In genomic region chr4:53012738-53013137, GRCh38 we compare ENCODE assay signal across 8 cellular contexts.
DNase-seq lines count a peak whose midpoint lies in the region; FAIRE-seq and TF ChIP-seq lines count a peak whose summit lies in the region.

No MANE protein-coding gene starts in this region.

- peaks cover 34% of the 10 kb centered on the region for H3K4me1 ChIP-seq in CD4-positive, alpha-beta memory T cell (ENCODE audit: insufficient read depth, low read length)
- peaks cover 3% of the 10 kb centered on the region for H3K4me1 ChIP-seq in fibroblast of lung (ENCODE audit: control insufficient read depth, extremely low read depth, insufficient read depth, low read length)

- CTCF ChIA-PET in CD4-positive, alpha-beta memory T cell (lab: Charles Lee; ENCODE audit: partially characterized antibody): interaction anchor here (1.1 to 1.8 kb wide), 2 partner anchors 29 to 1221 kb away, joined by 4 to 5 read pairs; no protein-coding TSS in a partner anchor

- TF ChIP-seq POLR2A in H54 (IDR thresholded peaks at IDR 0.05; ENCODE audit: low read depth, low read length): no peak

- peak in 3 of 5 donors; percentile 9 to 17 (median 10) for DNase-seq in CD4-positive, alpha-beta memory T cell
- DNase-seq in GM20000 (ENCODE audit: low spot score) (peak; percentile 25), fibroblast of lung (ENCODE audit: low read depth in 2 of 2) (peak in 1 of 2 donors; percentile 48), H54 (ENCODE audit: insufficient read length, low spot score) (no peak), kidney tubule cell (ENCODE audit: low spot score) (no peak), NCI-H446 (lab: John Stamatoyannopoulos, UW) (no peak), NCI-H2107 treated with DMSO at 0.1 percent for 48 hours (lab: John Stamatoyannopoulos, UW; ENCODE audit: unreplicated experiment) (no peak)

- H3K27ac Mint-ChIP-seq in CD4-positive, alpha-beta memory T cell: peak overlapping the region; percentile 26 to 94 (median 78)

- no peak overlapping the region for H2AFZ ChIP-seq in fibroblast of lung (ENCODE audit: low read length)

- H3K4me2 ChIP-seq in fibroblast of lung (ENCODE audit: extremely low read depth, insufficient read depth, low read length): peak overlapping the region; percentile 40

- no peaks in the 10 kb centered on the region for H3K27me3 Mint-ChIP-seq in CD4-positive, alpha-beta memory T cell

- H3K9me3 ChIP-seq in CD4-positive, alpha-beta memory T cell (ENCODE audit: control insufficient read depth in 1 of 2, low read length in 2 of 2): no peaks in the 10 kb centered on the region
- H3K9me3 ChIP-seq in KOPT-K1 (ENCODE audit: insufficient read depth, low read length, poor library complexity, severe bottlenecking) (peaks cover 6% of the 10 kb centered on the region), fibroblast of lung (ENCODE audit: control insufficient read depth, insufficient read depth, low read depth, low read length) (no peaks in the 10 kb centered on the region)

- H3K4me3 ChIP-seq in CD4-positive, alpha-beta memory T cell (ENCODE audit: low read length in 2 of 2): no peak overlapping the region
- H3K4me3 ChIP-seq in fibroblast of lung (replicated peaks in 1 of 4; ENCODE audit: control extremely low read depth in 1 of 4, insufficient read depth in 1 of 4, low read depth in 3 of 4, low read length in 4 of 4): peak overlapping the region in 1 of 4 experiments; percentile 3

- POLR2A ChIA-PET in CD4-positive, alpha-beta memory T cell (lab: Charles Lee; ENCODE audit: partially characterized antibody): no interaction called here

- H3K27me3 ChIP-seq in CD4-positive, alpha-beta memory T cell (ENCODE audit: insufficient read depth, low read length): no peaks in the 10 kb centered on the region
- H3K27me3 ChIP-seq in fibroblast of lung (ENCODE audit: control insufficient read depth, insufficient read depth, low read length): no peaks in the 10 kb centered on the region

- H4K20me1 ChIP-seq in fibroblast of lung (ENCODE audit: control insufficient read depth, extremely low read depth, insufficient read depth, low read length): no peaks in the 10 kb centered on the region

- H3K27ac ChIP-seq in CD4-positive, alpha-beta memory T cell (ENCODE audit: low read depth, low read length): no peak overlapping the region
- H3K27ac ChIP-seq in KOPT-K1 (ENCODE audit: low read depth, low read length, poor library complexity, severe bottlenecking): peak overlapping the region; percentile 72
- H3K27ac ChIP-seq in fibroblast of lung (ENCODE audit: insufficient read depth, low read length): no peak overlapping the region

- peaks cover 0 to 3% (median 0%) of the 10 kb centered on the region in 8 donors for H3K9me3 Mint-ChIP-seq in CD4-positive, alpha-beta memory T cell

- no peaks in the 10 kb centered on the region for H3K36me3 ChIP-seq in CD4-positive, alpha-beta memory T cell (ENCODE audit: insufficient read depth, low read length)
- H3K36me3 ChIP-seq in KOPT-K1 (ENCODE audit: insufficient read depth, low read length): no peaks in the 10 kb centered on the region
- no peaks in the 10 kb centered on the region for H3K36me3 ChIP-seq in fibroblast of lung (ENCODE audit: control insufficient read depth, insufficient read depth, low read length)

- no peak overlapping the region for H3K9ac ChIP-seq in fibroblast of lung (ENCODE audit: insufficient read depth, low read length)

- no peak for TF ChIP-seq CTCF in GM20000 (IDR thresholded peaks at IDR 0.05; ENCODE audit: extremely low read depth, missing control alignments)
- TF ChIP-seq CTCF in fibroblast of lung (conservative IDR thresholded peaks at IDR 0.05 in 1 of 2, IDR thresholded peaks at IDR 0.05 in 1 of 2; ENCODE audit: low read depth in 1 of 2, low read length in 2 of 2): no peak

- intact Hi-C loops in CD4-positive, alpha-beta memory T cell (cut with micrococcal nuclease): no loop called here

- peak overlapping the region; percentile 67 to 89 (median 74) for H3K4me3 Mint-ChIP-seq in CD4-positive, alpha-beta memory T cell

- peaks cover 23 to 42% (median 33%) of the 10 kb centered on the region in 4 donors for H3K4me1 Mint-ChIP-seq in CD4-positive, alpha-beta memory T cell

- H3K79me2 ChIP-seq in fibroblast of lung (ENCODE audit: control insufficient read depth, insufficient read depth, low read length): no peaks in the 10 kb centered on the region

- no peak for FAIRE-seq in H54 (lab: Jason Lieb, UNC)

- peaks cover 2 to 25% of the 10 kb centered on the region in 2 donors for H3K36me3 Mint-ChIP-seq in CD4-positive, alpha-beta memory T cell

Comparison
In these comparisons a context has a peak if more than half of its experiments do, and no peak if none do; other contexts are left out.
1. DNase-seq: peak in CD4-positive, alpha-beta memory T cell (3 of 5) and GM20000 (single experiment); none in H54 (single experiment), kidney tubule cell (single experiment), NCI-H446 (0 of 2) and NCI-H2107 treated with DMSO at 0.1 percent for 48 hours (single experiment).